In genomic region chr6:31732029-31732428, GRCh38 we compare ENCODE assay signal across 24 cellular contexts. TPM values are rescaled to one million over a fixed set of nuclear protein-coding genes. Genes with fewer than 3 reads are reported as not detected.
DNase-seq lines count a peak whose midpoint lies in the region; ATAC-seq and TF ChIP-seq lines count a peak whose summit lies in the region.
"Had no signal": no experiment of that assay in that cellular context is flagged by ENCODE, and none has a peak within 500 bp of the region (broad histone marks: within the 10 kb centered on the region; RNA-seq: fewer than 3 reads in every experiment).

No MANE protein-coding gene starts in this region.

- no peaks in the 10 kb centered on the region for H3K27me3 ChIP-seq in Panc1 (ENCODE audit: control insufficient read depth, insufficient read depth, low read length)
- H3K27me3 ChIP-seq in hepatocyte = no peaks in the 10 kb centered on the region
- H3K27me3 ChIP-seq in stomach = no peaks in the 10 kb centered on the region

- H3K79me2 ChIP-seq in hepatocyte = peaks cover 71% of the 10 kb centered on the region

- TF ChIP-seq CTCF in Panc1 (IDR thresholded peaks at IDR 0.05) (no peak), hepatocyte (IDR thresholded peaks at IDR 0.05; ENCODE audit: poor library complexity) (no peak), stomach (IDR thresholded peaks at IDR 0.05) (no peak)

- H4K20me1 ChIP-seq in hepatocyte (ENCODE audit: insufficient read depth, poor library complexity, severe bottlenecking) = peaks cover 25% of the 10 kb centered on the region

- H3K36me3 Mint-ChIP-seq in activated T-cell treated with anti-CD3 and anti-CD28 coated beads, Interleukin-2, amount 50 U/mL, for 72 hours (ENCODE audit: insufficient read depth in 2 of 2) = peaks cover 18 to 32% of the 10 kb centered on the region in 2 donors

- in situ Hi-C loops in Panc1 (cut with HindIII; ENCODE audit: low pct_unique_long_range_greater_than_20kb, low sequenced_read_pairs) = no loop called here

- peaks cover 22% of the 10 kb centered on the region for H3K36me3 ChIP-seq in Panc1 (ENCODE audit: control insufficient read depth, insufficient read depth, low read length)
- H3K36me3 ChIP-seq in hepatocyte (replicated peaks; ENCODE audit: insufficient read depth, low read depth) = no peaks in the 10 kb centered on the region
- peaks cover 40 to 57% (median 51%) of the 10 kb centered on the region in 4 donors for H3K36me3 ChIP-seq in stomach

- H3K4me3 Mint-ChIP-seq in activated T-cell treated with anti-CD3 and anti-CD28 coated beads, Interleukin-2, amount 50 U/mL, for 72 hours = no peak overlapping the region
- H3K4me3 Mint-ChIP-seq: stimulated activated memory B cell treated with anti-CD40 and anti-IgM and Interleukin-4, amounts not matched to agents 10 μg/mL and 1 μg/mL and 100 μg/mL, for 72 hours had no signal

- no peaks in the 10 kb centered on the region for H3K27me3 Mint-ChIP-seq in activated T-cell treated with anti-CD3 and anti-CD28 coated beads, Interleukin-2, amount 50 U/mL, for 72 hours (ENCODE audit: low read depth)
- H3K27me3 Mint-ChIP-seq: IgD-negative memory B cell; stimulated activated memory B cell treated with anti-CD40 and anti-IgM and Interleukin-4, amounts not matched to agents 10 μg/mL and 1 μg/mL and 100 μg/mL, for 72 hours had no signal

- POLR2A ChIA-PET in Panc1 (lab: Charles Lee) = no interaction called here

- no peaks in the 10 kb centered on the region for H3K9me3 ChIP-seq in Panc1 (ENCODE audit: control insufficient read depth, insufficient read depth, low read depth, low read length)
- no peaks in the 10 kb centered on the region for H3K9me3 ChIP-seq in hepatocyte (ENCODE audit: low read depth)
- H3K9me3 ChIP-seq in stomach = no peaks in the 10 kb centered on the region

- no peaks in the 10 kb centered on the region for H3K9me3 Mint-ChIP-seq in activated T-cell treated with anti-CD3 and anti-CD28 coated beads, Interleukin-2, amount 50 U/mL, for 72 hours
- H3K9me3 Mint-ChIP-seq: IgD-negative memory B cell; stimulated activated memory B cell treated with anti-CD40 and anti-IgM and Interleukin-4, amounts not matched to agents 10 μg/mL and 1 μg/mL and 100 μg/mL, for 72 hours had no signal

- ATAC-seq in activated T-cell treated with anti-CD3 and anti-CD28 coated beads, Interleukin-2, amount 50 U/mL, for 72 hours (replicated peaks in 1 of 2) = no peak
- ATAC-seq in Panc1 = no peak
- no peak for ATAC-seq in HG03159 (IDR thresholded peaks at IDR 0.05; ENCODE audit: unreplicated experiment)
- no peak for ATAC-seq in GM21717 (IDR thresholded peaks at IDR 0.05; ENCODE audit: unreplicated experiment)
- ATAC-seq: stimulated activated memory B cell treated with anti-CD40 and anti-IgM and Interleukin-4, amounts not matched to agents 10 μg/mL and 1 μg/mL and 100 μg/mL, for 72 hours had no signal

- no TSS peak for BruUV-seq in Panc1 (replicated peaks; lab: Mats Ljungman, UMichigan)

- H3K4me3 ChIP-seq in Panc1 (ENCODE audit: low read depth in 2 of 2, low read length in 2 of 2) (no peak overlapping the region), hepatocyte (no peak overlapping the region), stomach (no peak overlapping the region)

- TF ChIP-seq EP300 in stomach (IDR thresholded peaks at IDR 0.05) = no peak

- peak overlapping the region; percentile 40 for H3K27ac Mint-ChIP-seq in activated T-cell treated with anti-CD3 and anti-CD28 coated beads, Interleukin-2, amount 50 U/mL, for 72 hours
- H3K27ac Mint-ChIP-seq: stimulated activated memory B cell treated with anti-CD40 and anti-IgM and Interleukin-4, amounts not matched to agents 10 μg/mL and 1 μg/mL and 100 μg/mL, for 72 hours had no signal

- CTCF ChIA-PET in Panc1 (lab: Charles Lee) = no interaction called here

- 91% methylated on average over 3 of the region's 3 CpGs for WGBS in hepatocyte (ENCODE audit: low lambda C conversion rate, missing lambda C conversion rate)
- 49 to 70% (median 60%) methylated on average over 3 of the region's 3 CpGs for WGBS in stomach, 5 donors

- no peaks in the 10 kb centered on the region for H3K9me2 ChIP-seq in hepatocyte (replicated peaks; ENCODE audit: insufficient read depth)

- intact Hi-C loops in Panc1 (cut with micrococcal nuclease; ENCODE audit: unreplicated experiment) = loop anchor here (10.0 kb wide), 1 partner anchor 103 kb away; no protein-coding TSS in a partner anchor
- intact Hi-C loops in stomach (cut with DNase I; ENCODE audit: low total_unique reads) = no loop called here

- no peak for TF ChIP-seq POLR2A in stomach (IDR thresholded peaks at IDR 0.05)

- no peak overlapping the region for H2AFZ ChIP-seq in hepatocyte

- H3K4me2 ChIP-seq in hepatocyte = no peak overlapping the region

- H3K4me1 ChIP-seq in Panc1 (ENCODE audit: control insufficient read depth, insufficient read depth, low read length) = peaks cover 45% of the 10 kb centered on the region
- peaks cover 25% of the 10 kb centered on the region for H3K4me1 ChIP-seq in hepatocyte (ENCODE audit: insufficient read depth)
- peaks cover 46 to 80% (median 66%) of the 10 kb centered on the region in 4 donors for H3K4me1 ChIP-seq in stomach

- H3K4me1 Mint-ChIP-seq in activated T-cell treated with anti-CD3 and anti-CD28 coated beads, Interleukin-2, amount 50 U/mL, for 72 hours (ENCODE audit: low read depth) = peaks cover 54% of the 10 kb centered on the region

- H3K27ac ChIP-seq in Panc1 (ENCODE audit: low read length) = 0 out of 2 replicates have a peak overlapping the region, but pooled peaks have one; percentile 2
- H3K27ac ChIP-seq in hepatocyte = peak overlapping the region; percentile 39
- peak overlapping the region in 4 of 5 donors; percentile 15 to 96 (median 96) for H3K27ac ChIP-seq in stomach

- DNase-seq in activated T-cell treated with anti-CD3 and anti-CD28 coated beads, Interleukin-2, amount 50 U/mL, for 72 hours = no peak
- no peak for DNase-seq in activated T-cell treated with anti-CD3 and anti-CD28 coated beads, Interleukin-2, amount 50 U/mL, for 48 hours
- DNase-seq in Panc1 (ENCODE audit: low read depth, low spot score) (no peak), hepatocyte (ENCODE audit: low spot score) (no peak), stomach (no peak), DMS153 (lab: John Stamatoyannopoulos, UW) (no peak)
- DNase-seq: activated CD4-positive, alpha-beta T cell treated with anti-CD3 and anti-CD28 coated beads, Interleukin-2, amount 50 U/mL, for 48 hours; central memory CD4-positive, alpha-beta T cell; head of caudate nucleus; islet precursor cell; NCI-H2029; retina; RPMI8226; stimulated activated CD4-positive, alpha-beta T cell treated with anti-CD3 and anti-CD28 coated beads, Interleukin-15, amount 100 ng/mL, for 24 hours; trophoblast cell had no signal

RNA-seq across cellular contexts. Expression of gene DDAH2, which starts 2.9 kb away (rescaled TPM):
- 10 to 100 TPM; 19.0 to 19.6 TPM for total RNA-seq in activated T-cell treated with anti-CD3 and anti-CD28 coated beads, Interleukin-2, amount 50 U/mL, for 72 hours
- total RNA-seq in Panc1 (2021; ENCODE audit: unreplicated experiment) = 104 TPM
- polyA plus RNA-seq in Panc1 (2012; ENCODE audit: insufficient read length) = 182 TPM
- total RNA-seq in hepatocyte = 93.8 and 108 TPM in 2 replicates
- 137 and 157 TPM in 2 replicates for polyA plus RNA-seq in hepatocyte
- 100 to 1,000 TPM in 2 of 5 donors, 10 to 100 TPM in 3; 33.3 to 133 (median 76.1) TPM for total RNA-seq in stomach
- 10 to 100 TPM; 52.9 to 73.7 (median 57.9) TPM for polyA plus RNA-seq in stomach

RNA-seq across cellular contexts. Expression of gene CLIC1, which starts 4.3 kb away (rescaled TPM):
- 100 to 1,000 TPM; 253 to 318 TPM for total RNA-seq in activated T-cell treated with anti-CD3 and anti-CD28 coated beads, Interleukin-2, amount 50 U/mL, for 72 hours
- 583 TPM for total RNA-seq in Panc1 (2021; ENCODE audit: unreplicated experiment)
- 576 TPM for polyA plus RNA-seq in Panc1 (2012; ENCODE audit: insufficient read length)
- total RNA-seq in hepatocyte = 454 and 463 TPM in 2 replicates
- 555 and 599 TPM in 2 replicates for polyA plus RNA-seq in hepatocyte
- 100 to 1,000 TPM in 4 of 5 donors, 10 to 100 TPM in 1; 33.8 to 381 (median 117) TPM for total RNA-seq in stomach
- polyA plus RNA-seq in stomach = 100 to 1,000 TPM; 331 to 597 (median 348) TPM

RNA-seq across cellular contexts. Expression of gene MSH5, which starts 7.8 kb away (rescaled TPM):
- 10 to 100 TPM; 84.9 to 98.4 TPM for total RNA-seq in activated T-cell treated with anti-CD3 and anti-CD28 coated beads, Interleukin-2, amount 50 U/mL, for 72 hours
- 38.1 TPM for total RNA-seq in Panc1 (2021; ENCODE audit: unreplicated experiment)
- polyA plus RNA-seq in Panc1 (2012; ENCODE audit: insufficient read length) = 13.2 TPM
- total RNA-seq in hepatocyte = 6.4 and 7.9 TPM in 2 replicates
- 4.9 and 8.5 TPM in 2 replicates for polyA plus RNA-seq in hepatocyte
- total RNA-seq in stomach = 10 to 100 TPM in 4 of 5 donors, 1 to 10 TPM in 1; 4.1 to 66.4 (median 21.4) TPM
- 1 to 10 TPM; 2.9 to 9.3 (median 3.2) TPM for polyA plus RNA-seq in stomach

RNA-seq across cellular contexts. Expression of gene MPIG6B, which starts 8.9 kb away (rescaled TPM):
- total RNA-seq in activated T-cell treated with anti-CD3 and anti-CD28 coated beads, Interleukin-2, amount 50 U/mL, for 72 hours = under 1 TPM in 1 of 2 donors, not detected in 1; 0.10 TPM
- not detected for total RNA-seq in Panc1 (2021; ENCODE audit: unreplicated experiment)
- polyA plus RNA-seq in Panc1 (2012; ENCODE audit: insufficient read length) = 0.41 TPM
- total RNA-seq in hepatocyte = not detected in 2 replicates
- polyA plus RNA-seq in hepatocyte = 0.33 TPM in 1 of 2 replicates, not detected in the other
- total RNA-seq in stomach = not detected
- polyA plus RNA-seq in stomach = under 1 TPM in 1 of 3 donors, not detected in 2; 0.10 TPM
- total RNA-seq: fibroblast of lung, H4, mesenteric fat pad, NCI-H460 had no signal
- polyA plus RNA-seq: fibroblast of lung, neural cell had no signal

RNA-seq across cellular contexts. Expression of gene LY6G6C, which starts 10.5 kb away (rescaled TPM):
- under 1 TPM; 0.25 to 0.67 TPM for total RNA-seq in activated T-cell treated with anti-CD3 and anti-CD28 coated beads, Interleukin-2, amount 50 U/mL, for 72 hours
- total RNA-seq in Panc1 (2021; ENCODE audit: unreplicated experiment) (0.23 TPM), hepatocyte (not detected in 2 replicates), stomach (not detected)
- polyA plus RNA-seq in Panc1 (2012; ENCODE audit: insufficient read length) = not detected
- polyA plus RNA-seq in hepatocyte (0.30 and 0.39 TPM in 2 replicates), stomach (under 1 TPM in 1 of 3 donors, not detected in 2; 0.90 TPM)
- total RNA-seq: fibroblast of lung, H4, mesenteric fat pad, NCI-H460 had no signal
- polyA plus RNA-seq: fibroblast of lung, IgD-negative memory B cell had no signal

Comparison
In these comparisons a context has a peak if more than half of its experiments do, and no peak if none do; other contexts are left out.
1. H3K27ac ChIP-seq: peak in every context shown above with its lines; median percentile 96 in stomach; 39 in hepatocyte; 2 in Panc1.